In the genomic region with DNA sequence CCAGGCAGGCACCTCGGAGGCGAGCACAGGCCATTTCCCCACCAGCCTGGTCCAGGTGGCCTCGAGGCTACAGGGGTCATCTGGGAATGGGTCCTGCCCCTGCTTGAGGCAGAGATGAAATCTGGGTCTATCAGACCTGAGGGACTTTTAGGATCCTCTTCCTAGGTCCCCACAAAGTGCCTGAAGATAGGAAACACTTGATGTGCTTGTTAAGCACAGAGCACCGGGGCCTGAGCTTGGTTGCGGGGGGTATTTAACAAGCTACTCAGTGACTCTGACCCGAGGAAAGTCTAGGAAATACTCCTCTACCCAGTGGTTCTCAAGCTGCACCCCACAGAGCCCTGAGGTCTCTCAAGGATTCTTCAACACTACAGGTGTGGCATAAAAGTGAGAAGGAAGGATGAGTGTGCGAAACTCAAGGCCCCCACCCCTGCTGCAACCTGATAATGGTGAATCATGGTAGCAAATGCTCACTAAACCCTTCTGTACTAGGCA, we compare ENCODE assay signal across 19 cellular contexts.
A peak's percentile ranks its signal among the peaks of the same experiment; 100 is the strongest.
DNase-seq lines count a peak whose midpoint lies in the region; ATAC-seq and TF ChIP-seq lines count a peak whose summit lies in the region.
"Had no signal": no experiment of that assay in that cellular context is flagged by ENCODE, and none has a peak within 500 bp of the region (broad histone marks: within the 10 kb centered on the region; RNA-seq: fewer than 3 reads in every experiment).

No MANE protein-coding gene starts in this region.

- POLR2A ChIA-PET in A673 (lab: Charles Lee; ENCODE audit: low non-redundant PET), result no interaction called here

- TF ChIP-seq POLR2A in body of pancreas (IDR thresholded peaks at IDR 0.05) (no peak), sigmoid colon (IDR thresholded peaks at IDR 0.05) (no peak)

- TF ChIP-seq EP300 in sigmoid colon (IDR thresholded peaks at IDR 0.05), result no peak

- H3K4me3 ChIP-seq in body of pancreas (no peak overlapping the region), dorsolateral prefrontal cortex (no peak overlapping the region), sigmoid colon (no peak overlapping the region), A673 (ENCODE audit: low read depth, low read length, poor library complexity, severe bottlenecking) (no peak overlapping the region), ascending aorta (no peak overlapping the region)
- H3K4me3 ChIP-seq: BLaER1, GM23338 had no signal

- no TSS peak for BruUV-seq in A673 (replicated peaks; lab: Mats Ljungman, UMichigan)

- TF ChIP-seq CTCF in body of pancreas (IDR thresholded peaks at IDR 0.05) (no peak), dorsolateral prefrontal cortex (IDR thresholded peaks at IDR 0.05 in 54 of 56, conservative IDR thresholded peaks at IDR 0.05 in 2 of 56; ENCODE audit: low read depth in 1 of 56, partially characterized antibody in 56 of 56) (no peak), sigmoid colon (IDR thresholded peaks at IDR 0.05) (no peak), A673 (conservative IDR thresholded peaks at IDR 0.05; ENCODE audit: low read depth, low read length) (no peak), ascending aorta (IDR thresholded peaks at IDR 0.05) (no peak)

- ATAC-seq in body of pancreas, result no peak
- no peak for ATAC-seq in left lobe of liver
- ATAC-seq: CD8-positive, alpha-beta T cell; GM23338; HCT116; Right ventricle myocardium inferior had no signal

- H3K36me3 ChIP-seq in body of pancreas (replicated peaks in 1 of 2; ENCODE audit: insufficient read depth in 1 of 2, low read depth in 2 of 2) (no peaks in the 10 kb centered on the region), sigmoid colon (no peaks in the 10 kb centered on the region), A673 (ENCODE audit: insufficient read depth, low read length, poor library complexity, severe bottlenecking) (no peaks in the 10 kb centered on the region), ascending aorta (no peaks in the 10 kb centered on the region)
- H3K36me3 ChIP-seq: BLaER1 had no signal

- H3K27me3 ChIP-seq in body of pancreas, result no peaks in the 10 kb centered on the region
- H3K27me3 ChIP-seq in dorsolateral prefrontal cortex, result no peaks in the 10 kb centered on the region
- H3K27me3 ChIP-seq in sigmoid colon, result no peaks in the 10 kb centered on the region
- H3K27me3 ChIP-seq in A673 (replicated peaks; ENCODE audit: insufficient read depth, low read depth, low read length, poor library complexity), result no peaks in the 10 kb centered on the region
- no peaks in the 10 kb centered on the region for H3K27me3 ChIP-seq in ascending aorta
- H3K27me3 ChIP-seq: BLaER1 had no signal

- CTCF ChIA-PET in A673 (lab: Charles Lee), result no interaction called here

- H3K4me1 ChIP-seq in body of pancreas (peaks cover 15% of the 10 kb centered on the region), sigmoid colon (peaks cover 0 to 40% (median 27%) of the 10 kb centered on the region in 4 donors), A673 (ENCODE audit: insufficient read depth, low read length, poor library complexity, severe bottlenecking) (no peaks in the 10 kb centered on the region), ascending aorta (no peaks in the 10 kb centered on the region)

- intact Hi-C loops in body of pancreas (cut with DNase I), result no loop called here
- intact Hi-C loops in dorsolateral prefrontal cortex (cut with DNase I), result no loop called here
- intact Hi-C loops in sigmoid colon (cut with DNase I), result no loop called here
- intact Hi-C loops in A673 (cut with micrococcal nuclease; ENCODE audit: unreplicated experiment), result no loop called here
- intact Hi-C loops in ascending aorta (cut with DNase I), result no loop called here

- H3K9me3 ChIP-seq in body of pancreas (no peaks in the 10 kb centered on the region), sigmoid colon (no peaks in the 10 kb centered on the region), A673 (ENCODE audit: low read depth, low read length, poor library complexity, severe bottlenecking) (no peaks in the 10 kb centered on the region), ascending aorta (no peaks in the 10 kb centered on the region)
- H3K9me3 ChIP-seq: BLaER1 had no signal

- H3K27ac ChIP-seq in body of pancreas (peak overlapping the region; percentile 58 to 75 (median 65)), dorsolateral prefrontal cortex (peak overlapping the region in 46 of 59 donors; percentile 9 to 84 (median 55)), sigmoid colon (peak overlapping the region in 3 of 4 donors; percentile 35 to 60 (median 58)), A673 (ENCODE audit: low read depth, low read length, poor library complexity, severe bottlenecking) (no peak overlapping the region), ascending aorta (no peak overlapping the region)
- H3K27ac ChIP-seq: BLaER1, HL-60, KMS-11 had no signal

- DNase-seq in body of pancreas, result no peak
- DNase-seq in dorsolateral prefrontal cortex, result no peak
- peak; percentile 14 for DNase-seq in left lobe of liver (ENCODE audit: low spot score)
- no peak for DNase-seq in sigmoid colon
- DNase-seq in A673 (ENCODE audit: low spot score), result no peak
- no peak for DNase-seq in ascending aorta (ENCODE audit: low spot score in 2 of 2)
- DNase-seq in activated T-cell treated with anti-CD3 and anti-CD28 coated beads, Interleukin-2, amount 50 U/mL, for 48 hours, result no peak
- DNase-seq: NCI-H1092 treated with DMSO at 0.1 percent for 48 hours, NCI-H1436 treated with DMSO at 0.1 percent for 48 hours, NCI-H1930, NCI-H526, OCI-M1 had no signal

- WGBS in body of pancreas, 2 donors, result 50 to 65% methylated on average over 4 to 7 of the region's 7 CpGs
- 78 to 88% methylated on average over 7 of the region's 7 CpGs for WGBS in sigmoid colon, 2 donors

Comparison
In these comparisons a context has a peak if more than half of its experiments do, and no peak if none do; other contexts are left out.
1. H3K27ac ChIP-seq: peak in body of pancreas (4 of 4), dorsolateral prefrontal cortex (46 of 59) and sigmoid colon (3 of 4); none in A673 (single experiment) and ascending aorta (0 of 2).